ENCODE assay signal across 20 cellular contexts in the genomic region with DNA sequence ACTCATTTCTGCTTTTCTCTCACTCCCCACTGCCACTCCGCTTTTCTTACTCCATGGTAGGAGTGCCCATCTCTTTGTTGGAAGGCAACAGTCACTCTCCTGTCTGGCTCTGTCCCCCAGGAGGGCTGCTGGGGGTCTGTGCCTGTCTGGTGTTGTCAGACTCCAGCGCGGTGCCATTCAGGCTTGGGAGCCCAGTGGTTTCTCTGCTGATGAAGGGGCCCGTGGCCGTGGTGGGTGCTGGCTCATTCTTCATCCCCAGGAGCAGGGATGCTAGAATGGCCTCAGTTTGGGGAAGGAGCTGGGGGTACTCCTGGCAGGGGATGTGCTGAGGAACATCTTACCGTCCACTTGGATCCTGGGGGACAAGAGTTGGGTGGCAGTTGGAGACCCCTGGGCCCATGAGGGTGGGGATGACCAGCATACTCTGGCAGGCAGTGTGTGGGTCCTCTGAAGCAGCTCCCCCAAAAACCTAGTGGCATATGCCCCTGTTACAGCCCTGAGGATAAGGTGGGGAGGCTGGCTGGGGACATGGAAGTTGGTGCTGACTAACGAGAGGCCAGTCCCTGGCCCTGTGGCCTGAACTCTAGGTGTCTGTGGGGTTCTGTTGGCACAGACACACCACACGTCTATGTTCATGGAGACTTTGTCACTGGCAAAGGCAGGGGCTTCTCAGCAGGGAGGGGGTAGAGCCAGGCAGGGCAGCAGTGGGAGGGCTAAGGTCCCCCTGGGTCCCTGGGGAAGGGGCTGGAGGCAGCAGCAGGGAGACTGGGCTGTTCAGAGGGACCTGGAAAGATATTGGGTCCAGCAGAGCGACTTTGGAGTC.
A peak's percentile ranks its signal among the peaks of the same experiment; 100 is the strongest.
DNase-seq lines count a peak whose midpoint lies in the region; ATAC-seq and TF ChIP-seq lines count a peak whose summit lies in the region.
"Had no signal": no experiment of that assay in that cellular context is flagged by ENCODE, and none has a peak within 500 bp of the region (broad histone marks: within the 10 kb centered on the region; RNA-seq: fewer than 3 reads in every experiment).

No MANE protein-coding gene starts in this region.

- intact Hi-C loops in posterior vena cava (cut with DNase I): no loop called here

- POLR2A ChIA-PET in activated CD4-positive, alpha-beta T cell treated with anti-CD3 and anti-CD28 coated beads, Interleukin-2, amount 10 ng/mL, durations not matched to agents 7 days and 5 days (lab: Charles Lee): no interaction called here

- no peaks in the 10 kb centered on the region for H3K27me3 ChIP-seq in H7 (ENCODE audit: control insufficient read depth, insufficient read depth, low read length)
- H3K27me3 ChIP-seq: upper lobe of left lung had no signal

- H3K4me3 Mint-ChIP-seq in glutamatergic neuron (ENCODE audit: unreplicated experiment): no peak overlapping the region
- H3K4me3 Mint-ChIP-seq in activated CD4-positive, alpha-beta T cell treated with anti-CD3 and anti-CD28 coated beads, Interleukin-2, amount 10 ng/mL, durations not matched to agents 7 days and 5 days: no peak overlapping the region
- H3K4me3 Mint-ChIP-seq: stimulated activated naive CD8-positive, alpha-beta T cell treated with anti-CD3 and anti-CD28 coated beads, Interleukin-15, Interleukin-2, amounts not matched to agents 100 ng/mL and 50 ng/mL, for 24 hours; WTC11 had no signal

- DNase-seq in NOMO-1 treated with DMSO at 0.1 percent for 48 hours (lab: John Stamatoyannopoulos, UW; ENCODE audit: unreplicated experiment): peak; percentile 53
- no peak for DNase-seq in NOMO-1 treated with dmso at 0.1 percent for 144 hours (lab: John Stamatoyannopoulos, UW; ENCODE audit: unreplicated experiment)
- peak; percentile 30 for DNase-seq in H7
- DNase-seq in glutamatergic neuron: peak; percentile 7
- DNase-seq in posterior vena cava (ENCODE audit: low spot score): peak; percentile 47
- no peak for DNase-seq in activated CD4-positive, alpha-beta T cell treated with anti-CD3 and anti-CD28 coated beads, Interleukin-2, amount 10 ng/mL, durations not matched to agents 7 days and 5 days
- DNase-seq in T-helper 9 cell: no peak
- DNase-seq: 8988T; activated gamma-delta T cell; erythroblast; NCI-H1105; NCI-H524 treated with DMSO at 0.1 percent for 48 hours; stimulated activated CD4-positive, alpha-beta T cell treated with anti-CD3 and anti-CD28 coated beads, Interleukin-2, amount 100 ng/mL, for 24 hours; T-helper 2 cell had no signal

- peaks cover 4% of the 10 kb centered on the region for H3K4me1 Mint-ChIP-seq in glutamatergic neuron (ENCODE audit: low read depth, unreplicated experiment)
- H3K4me1 Mint-ChIP-seq in activated CD4-positive, alpha-beta T cell treated with anti-CD3 and anti-CD28 coated beads, Interleukin-2, amount 10 ng/mL, durations not matched to agents 7 days and 5 days: no peaks in the 10 kb centered on the region

- ATAC-seq in HG03175 (IDR thresholded peaks at IDR 0.05; ENCODE audit: unreplicated experiment): no peak
- ATAC-seq: mucosa of descending colon, right cardiac atrium, WTC11 had no signal

- no peaks in the 10 kb centered on the region for H3K36me3 Mint-ChIP-seq in glutamatergic neuron (ENCODE audit: unreplicated experiment)
- H3K36me3 Mint-ChIP-seq in activated CD4-positive, alpha-beta T cell treated with anti-CD3 and anti-CD28 coated beads, Interleukin-2, amount 10 ng/mL, durations not matched to agents 7 days and 5 days (ENCODE audit: low read depth): no peaks in the 10 kb centered on the region
- H3K36me3 Mint-ChIP-seq: WTC11 had no signal

- CTCF ChIA-PET in activated CD4-positive, alpha-beta T cell treated with anti-CD3 and anti-CD28 coated beads, Interleukin-2, amount 10 ng/mL, durations not matched to agents 7 days and 5 days (lab: Charles Lee): no interaction called here

- no peak overlapping the region for H3K4me3 ChIP-seq in H7 (ENCODE audit: insufficient read depth, low read depth, low read length)
- H3K4me3 ChIP-seq: mucosa of descending colon, upper lobe of left lung had no signal

- peaks cover 4% of the 10 kb centered on the region for H3K9me3 Mint-ChIP-seq in glutamatergic neuron (ENCODE audit: unreplicated experiment)
- no peaks in the 10 kb centered on the region for H3K9me3 Mint-ChIP-seq in activated CD4-positive, alpha-beta T cell treated with anti-CD3 and anti-CD28 coated beads, Interleukin-2, amount 10 ng/mL, durations not matched to agents 7 days and 5 days
- H3K9me3 Mint-ChIP-seq: stimulated activated naive CD8-positive, alpha-beta T cell treated with anti-CD3 and anti-CD28 coated beads, Interleukin-15, Interleukin-2, amounts not matched to agents 100 ng/mL and 50 ng/mL, for 24 hours; WTC11 had no signal

- TF ChIP-seq CTCF in glutamatergic neuron (IDR thresholded peaks at IDR 0.05; ENCODE audit: partially characterized antibody, unreplicated experiment): no peak

- H3K27ac Mint-ChIP-seq in glutamatergic neuron (ENCODE audit: unreplicated experiment): no peak overlapping the region
- H3K27ac Mint-ChIP-seq in activated CD4-positive, alpha-beta T cell treated with anti-CD3 and anti-CD28 coated beads, Interleukin-2, amount 10 ng/mL, durations not matched to agents 7 days and 5 days: no peak overlapping the region
- H3K27ac Mint-ChIP-seq: stimulated activated naive CD8-positive, alpha-beta T cell treated with anti-CD3 and anti-CD28 coated beads, Interleukin-15, Interleukin-2, amounts not matched to agents 100 ng/mL and 50 ng/mL, for 24 hours; WTC11 had no signal

- no peaks in the 10 kb centered on the region for H3K36me3 ChIP-seq in H7 (replicated peaks; ENCODE audit: control insufficient read depth, insufficient read depth, low read length)
- H3K36me3 ChIP-seq: upper lobe of left lung had no signal

- H3K27me3 Mint-ChIP-seq in glutamatergic neuron (ENCODE audit: unreplicated experiment): peaks cover 6% of the 10 kb centered on the region
- no peaks in the 10 kb centered on the region for H3K27me3 Mint-ChIP-seq in activated CD4-positive, alpha-beta T cell treated with anti-CD3 and anti-CD28 coated beads, Interleukin-2, amount 10 ng/mL, durations not matched to agents 7 days and 5 days
- H3K27me3 Mint-ChIP-seq: stimulated activated naive CD8-positive, alpha-beta T cell treated with anti-CD3 and anti-CD28 coated beads, Interleukin-15, Interleukin-2, amounts not matched to agents 100 ng/mL and 50 ng/mL, for 24 hours had no signal

Comparison
In these comparisons a context has a peak if more than half of its experiments do, and no peak if none do; other contexts are left out.
1. DNase-seq: peak in NOMO-1 treated with DMSO at 0.1 percent for 48 hours (single experiment), H7 (single experiment), glutamatergic neuron (single experiment) and posterior vena cava (single experiment); none in NOMO-1 treated with dmso at 0.1 percent for 144 hours (single experiment), activated CD4-positive, alpha-beta T cell treated with anti-CD3 and anti-CD28 coated beads, Interleukin-2, amount 10 ng/mL, durations not matched to agents 7 days and 5 days (single experiment) and T-helper 9 cell (single experiment).